Comparison of ENCODE assay signal across 17 cellular contexts in the genomic region with DNA sequence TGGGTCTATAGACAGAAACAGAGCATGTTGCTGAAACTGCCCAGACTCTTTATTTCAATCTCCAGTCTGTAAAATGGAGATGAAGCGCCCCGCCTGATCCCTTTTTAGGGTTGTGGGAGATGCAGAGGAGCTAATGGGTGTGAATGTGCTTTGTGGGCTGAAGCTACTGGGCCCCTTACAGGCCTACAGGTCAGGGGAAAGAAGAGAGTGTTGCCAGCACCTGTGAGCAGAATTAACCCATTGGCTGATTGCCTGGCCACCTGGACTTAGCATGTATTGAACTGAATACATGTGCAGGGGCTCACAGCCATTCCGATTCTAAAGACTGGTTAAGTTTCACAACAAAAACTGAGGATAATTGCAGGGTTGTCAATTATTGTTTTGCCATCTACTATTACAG.
"Had no signal": no experiment of that assay in that cellular context is flagged by ENCODE, and none has a peak within 500 bp of the region (broad histone marks: within the 10 kb centered on the region; RNA-seq: fewer than 3 reads in every experiment).

No MANE protein-coding gene starts in this region.

- DNase-seq: activated CD4-positive, alpha-beta T cell treated with anti-CD3 and anti-CD28 coated beads for 48 hours; activated CD8-positive, alpha-beta T cell treated with anti-CD3 and anti-CD28 coated beads for 36 hours; activated effector memory CD4-positive, alpha-beta T cell treated with Interleukin-2 at 50 U/mL for 16 hours; activated T-cell treated with anti-CD3 and anti-CD28 coated beads, Interleukin-2, amount 50 U/mL, for 1 hour; dorsolateral prefrontal cortex; endodermal cell; foreskin melanocyte; glutamatergic neuron; hippocampal formation; stimulated activated naive CD8-positive, alpha-beta T cell treated with anti-CD3 and anti-CD28 coated beads, Interleukin-15, amount 100 ng/mL, for 72 hours; transverse colon had no signal

- H3K9me3 ChIP-seq: prostate gland, right atrium auricular region, suprapubic skin, transverse colon had no signal

- H3K36me3 Mint-ChIP-seq: activated naive CD4-positive, alpha-beta T cell treated with anti-CD3 and anti-CD28 coated beads, Interleukin-2, amount 50 U/mL, for 24 hours; neural progenitor cell; WTC11 had no signal

- H3K4me1 ChIP-seq: prostate gland, right atrium auricular region had no signal

- H3K36me3 ChIP-seq: neural progenitor cell, prostate gland, right atrium auricular region, suprapubic skin, transverse colon had no signal

- H3K27ac Mint-ChIP-seq: endodermal cell had no signal

- H3K27me3 ChIP-seq: right atrium auricular region had no signal

- H3K4me3 Mint-ChIP-seq: activated CD8-positive, alpha-beta T cell treated with anti-CD3 and anti-CD28 coated beads for 36 hours; activated naive CD4-positive, alpha-beta T cell treated with anti-CD3 and anti-CD28 coated beads, Interleukin-2, amount 50 U/mL, for 24 hours; endodermal cell; stimulated activated naive CD8-positive, alpha-beta T cell treated with anti-CD3 and anti-CD28 coated beads, Interleukin-15, amount 100 ng/mL, for 72 hours; WTC11 had no signal

- H3K4me2 ChIP-seq: neural progenitor cell had no signal

- ATAC-seq: activated CD8-positive, alpha-beta T cell treated with anti-CD3 and anti-CD28 coated beads for 36 hours; stimulated activated naive CD8-positive, alpha-beta T cell treated with anti-CD3 and anti-CD28 coated beads, Interleukin-15, amount 100 ng/mL, for 72 hours had no signal

- H3K9ac ChIP-seq: neural progenitor cell had no signal

- H3K27ac ChIP-seq: dorsolateral prefrontal cortex, neural progenitor cell, prostate gland, suprapubic skin, transverse colon had no signal

- H2AFZ ChIP-seq: neural progenitor cell had no signal

- H3K4me3 ChIP-seq: dorsolateral prefrontal cortex, neural progenitor cell, prostate gland, right atrium auricular region, suprapubic skin, transverse colon had no signal

- H3K9me3 Mint-ChIP-seq: activated CD8-positive, alpha-beta T cell treated with anti-CD3 and anti-CD28 coated beads for 36 hours; activated naive CD4-positive, alpha-beta T cell treated with anti-CD3 and anti-CD28 coated beads, Interleukin-2, amount 50 U/mL, for 24 hours; endodermal cell; neural progenitor cell; stimulated activated naive CD8-positive, alpha-beta T cell treated with anti-CD3 and anti-CD28 coated beads, Interleukin-15, amount 100 ng/mL, for 72 hours; WTC11 had no signal

- H3K27me3 Mint-ChIP-seq: activated naive CD4-positive, alpha-beta T cell treated with anti-CD3 and anti-CD28 coated beads, Interleukin-2, amount 50 U/mL, for 24 hours had no signal
